Comparison of ENCODE assay signal across 26 cellular contexts in the genomic region with DNA sequence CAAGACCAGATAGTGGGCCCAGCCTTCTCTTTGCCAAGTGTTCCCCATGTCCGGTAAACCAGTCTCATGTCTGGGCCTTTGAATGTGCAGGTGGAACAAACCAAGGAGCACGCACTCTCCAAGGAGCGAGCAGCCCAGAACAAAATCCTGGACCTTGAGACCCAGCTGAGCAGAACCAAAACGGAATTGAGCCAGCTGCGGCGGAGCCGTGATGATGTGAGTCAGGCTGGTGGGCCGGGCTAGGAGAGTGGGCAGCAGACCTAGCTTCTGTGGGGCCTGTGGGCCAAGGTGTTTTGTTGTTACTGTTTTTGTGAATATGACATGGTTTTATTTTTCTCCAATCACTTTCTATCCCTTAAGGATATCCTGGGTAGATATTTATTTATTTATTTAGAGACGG.
"Had no signal": no experiment of that assay in that cellular context is flagged by ENCODE, and none has a peak within 500 bp of the region (broad histone marks: within the 10 kb centered on the region; RNA-seq: fewer than 3 reads in every experiment).

No MANE protein-coding gene starts in this region.

- DNase-seq: activated CD4-positive, alpha-beta memory T cell treated with anti-CD3 and anti-CD28 coated beads, Interleukin-2, amount 10 ng/mL, durations not matched to agents 7 days and 5 days; activated CD4-positive, alpha-beta T cell treated with anti-CD3 and anti-CD28 coated beads for 36 hours; activated CD4-positive, alpha-beta T cell treated with anti-CD3 and anti-CD28 coated beads, Interleukin-2, amount 10 ng/mL, durations not matched to agents 24 days and 14 days; activated CD4-positive, alpha-beta T cell treated with anti-CD3 and anti-CD28 coated beads, Interleukin-2, amount 50 U/mL, for 4 hours; activated CD4-positive, CD25-positive, alpha-beta regulatory T cell; activated CD4-positive, CD25-positive, alpha-beta regulatory T cell treated with anti-CD3 and anti-CD28 coated beads, Interleukin-2, amount 50 U/mL, for 72 hours; activated gamma-delta T cell; activated naive CD4-positive, alpha-beta T cell; activated naive CD4-positive, alpha-beta T cell treated with anti-CD3 and anti-CD28 coated beads, Interleukin-2, amount 10 ng/mL, durations not matched to agents 7 days and 5 days; activated naive CD8-positive, alpha-beta T cell treated with anti-CD3 and anti-CD28 coated beads, Interleukin-2, amount 10 ng/mL, durations not matched to agents 7 days and 5 days; activated T-cell treated with anti-CD3 and anti-CD28 coated beads, Interleukin-2, amount 50 U/mL, for 4 hours; central memory CD4-positive, alpha-beta T cell; cerebellar nuclear complex; effector memory CD4-positive, alpha-beta T cell; endodermal cell; foreskin fibroblast; T-helper 2 cell had no signal

- H3K4me3 Mint-ChIP-seq: activated CD4-positive, alpha-beta memory T cell treated with anti-CD3 and anti-CD28 coated beads, Interleukin-2, amount 10 ng/mL, durations not matched to agents 7 days and 5 days; activated CD4-positive, alpha-beta T cell treated with anti-CD3 and anti-CD28 coated beads for 36 hours; activated CD4-positive, alpha-beta T cell treated with anti-CD3 and anti-CD28 coated beads, Interleukin-2, amount 10 ng/mL, durations not matched to agents 24 days and 14 days; activated naive CD4-positive, alpha-beta T cell treated with anti-CD3 and anti-CD28 coated beads, Interleukin-2, amount 10 ng/mL, durations not matched to agents 7 days and 5 days; activated naive CD8-positive, alpha-beta T cell treated with anti-CD3 and anti-CD28 coated beads, Interleukin-2, amount 10 ng/mL, durations not matched to agents 7 days and 5 days; activated T-cell treated with anti-CD3 and anti-CD28 coated beads, Interleukin-2, amount 50 U/mL, for 4 hours; activated T-helper 17 cell treated with anti-CD3 and anti-CD28 coated beads, Interleukin-2, amount 50 U/mL, for 72 hours; brain; dendritic cell treated with granulocyte-macrophage colony-stimulating factor and Interleukin-4, amounts not matched to agents 40 ng/mL and 50 ng/mL, for 4 days; endodermal cell had no signal

- H3K9me3 ChIP-seq: ascending aorta, breast epithelium had no signal

- H3K4me1 ChIP-seq: breast epithelium had no signal

- H3K27ac Mint-ChIP-seq: activated CD4-positive, alpha-beta memory T cell treated with anti-CD3 and anti-CD28 coated beads, Interleukin-2, amount 10 ng/mL, durations not matched to agents 7 days and 5 days; activated CD4-positive, alpha-beta T cell treated with anti-CD3 and anti-CD28 coated beads for 36 hours; activated CD4-positive, alpha-beta T cell treated with anti-CD3 and anti-CD28 coated beads, Interleukin-2, amount 10 ng/mL, durations not matched to agents 24 days and 14 days; activated naive CD4-positive, alpha-beta T cell treated with anti-CD3 and anti-CD28 coated beads, Interleukin-2, amount 10 ng/mL, durations not matched to agents 7 days and 5 days; activated naive CD8-positive, alpha-beta T cell treated with anti-CD3 and anti-CD28 coated beads, Interleukin-2, amount 10 ng/mL, durations not matched to agents 7 days and 5 days; dendritic cell treated with granulocyte-macrophage colony-stimulating factor and Interleukin-4, amounts not matched to agents 40 ng/mL and 50 ng/mL, for 4 days; endodermal cell had no signal

- H3K4me3 ChIP-seq: ascending aorta, breast epithelium, cardiac muscle cell, coronary artery, dorsolateral prefrontal cortex had no signal

- H3K4me1 Mint-ChIP-seq: activated T-helper 17 cell treated with anti-CD3 and anti-CD28 coated beads, Interleukin-2, amount 50 U/mL, for 72 hours had no signal

- H3K27me3 Mint-ChIP-seq: activated CD4-positive, alpha-beta memory T cell treated with anti-CD3 and anti-CD28 coated beads, Interleukin-2, amount 10 ng/mL, durations not matched to agents 7 days and 5 days; activated CD4-positive, alpha-beta T cell treated with anti-CD3 and anti-CD28 coated beads for 36 hours; activated CD4-positive, alpha-beta T cell treated with anti-CD3 and anti-CD28 coated beads, Interleukin-2, amount 10 ng/mL, durations not matched to agents 24 days and 14 days; activated naive CD4-positive, alpha-beta T cell treated with anti-CD3 and anti-CD28 coated beads, Interleukin-2, amount 10 ng/mL, durations not matched to agents 7 days and 5 days; activated naive CD8-positive, alpha-beta T cell treated with anti-CD3 and anti-CD28 coated beads, Interleukin-2, amount 10 ng/mL, durations not matched to agents 7 days and 5 days; activated T-helper 17 cell treated with anti-CD3 and anti-CD28 coated beads, Interleukin-2, amount 50 U/mL, for 72 hours; brain; dendritic cell treated with granulocyte-macrophage colony-stimulating factor and Interleukin-4, amounts not matched to agents 40 ng/mL and 50 ng/mL, for 4 days had no signal

- H3K27me3 ChIP-seq: ascending aorta, breast epithelium, cardiac muscle cell, dorsolateral prefrontal cortex had no signal

- H3K27ac ChIP-seq: breast epithelium, cardiac muscle cell, coronary artery had no signal

- H3K9me3 Mint-ChIP-seq: activated CD4-positive, alpha-beta memory T cell treated with anti-CD3 and anti-CD28 coated beads, Interleukin-2, amount 10 ng/mL, durations not matched to agents 7 days and 5 days; activated CD4-positive, alpha-beta T cell treated with anti-CD3 and anti-CD28 coated beads, Interleukin-2, amount 10 ng/mL, durations not matched to agents 24 days and 14 days; activated naive CD4-positive, alpha-beta T cell treated with anti-CD3 and anti-CD28 coated beads, Interleukin-2, amount 10 ng/mL, durations not matched to agents 7 days and 5 days; activated naive CD4-positive, alpha-beta T cell treated with anti-CD3 and anti-CD28 coated beads, Interleukin-2, amount 50 U/mL, for 72 hours; activated naive CD8-positive, alpha-beta T cell treated with anti-CD3 and anti-CD28 coated beads, Interleukin-2, amount 10 ng/mL, durations not matched to agents 7 days and 5 days; activated T-cell treated with anti-CD3 and anti-CD28 coated beads, Interleukin-2, amount 50 U/mL, for 4 hours; activated T-helper 17 cell treated with anti-CD3 and anti-CD28 coated beads, Interleukin-2, amount 50 U/mL, for 72 hours; brain; dendritic cell treated with granulocyte-macrophage colony-stimulating factor and Interleukin-4, amounts not matched to agents 40 ng/mL and 50 ng/mL, for 4 days; endodermal cell had no signal

- H3K36me3 ChIP-seq: breast epithelium had no signal
